29 cellular contexts compared by ENCODE assay signal in genomic region chr13:99263386-99263785, GRCh38. TPM values are rescaled to one million over a fixed set of nuclear protein-coding genes. Genes with fewer than 3 reads are reported as not detected.
DNase-seq lines count a peak whose midpoint lies in the region; ATAC-seq and TF ChIP-seq lines count a peak whose summit lies in the region.
"Had no signal": no experiment of that assay in that cellular context is flagged by ENCODE, and none has a peak within 500 bp of the region (broad histone marks: within the 10 kb centered on the region; RNA-seq: fewer than 3 reads in every experiment).

No MANE protein-coding gene starts in this region.

- intact Hi-C loops in psoas muscle (cut with DNase I): loop anchor here in 1 of 2 donors (5.0 kb wide), 1 partner anchor 36 kb away; no protein-coding TSS in a partner anchor

- H3K4me1 ChIP-seq in Karpas-422 (ENCODE audit: low read length) (peaks cover 97% of the 10 kb centered on the region), psoas muscle (peaks cover 45% of the 10 kb centered on the region)
- H3K4me1 ChIP-seq: ascending aorta, parathyroid adenoma had no signal

- ATAC-seq in activated naive CD8-positive, alpha-beta T cell treated with anti-CD3 and anti-CD28 coated beads, Interleukin-2, amount 50 U/mL, for 24 hours: no peak
- ATAC-seq in psoas muscle (peak; percentile 55 to 74 (median 68)), GM19035 (IDR thresholded peaks at IDR 0.05; ENCODE audit: unreplicated experiment) (no peak)
- ATAC-seq: left colon, Right ventricle myocardium inferior, sciatic nerve had no signal

- H3K27ac ChIP-seq in Karpas-422 (ENCODE audit: low read length) (peak overlapping the region; percentile 83), psoas muscle (peak overlapping the region; percentile 71)
- H3K27ac ChIP-seq: ascending aorta, parathyroid adenoma had no signal

- H3K36me3 ChIP-seq in Karpas-422 (ENCODE audit: insufficient read depth, low read length): 0 out of 2 replicates have a peak, but pooled peaks cover 3% of the 10 kb centered on the region
- H3K36me3 ChIP-seq in psoas muscle (ENCODE audit: insufficient read depth in 1 of 2, low read depth in 1 of 2): no peaks in the 10 kb centered on the region
- H3K36me3 ChIP-seq: ascending aorta had no signal

- DNase-seq in activated CD4-positive, alpha-beta T cell treated with anti-CD3 and anti-CD28 coated beads, Interleukin-2, amount 10 ng/mL, durations not matched to agents 7 days and 5 days: no peak
- DNase-seq in activated CD4-positive, alpha-beta T cell treated with anti-CD3 and anti-CD28 coated beads for 4 hours: no peak
- DNase-seq in Karpas-422 (no peak), psoas muscle (no peak), NCI-H2171 treated with DMSO at 0.1 percent for 48 hours (lab: John Stamatoyannopoulos, UW) (no peak), DMS53 treated with DMSO at 0.1 percent for 48 hours (lab: John Stamatoyannopoulos, UW; ENCODE audit: unreplicated experiment) (no peak)
- DNase-seq in activated naive CD8-positive, alpha-beta T cell treated with anti-CD3 and anti-CD28 coated beads, Interleukin-2, amount 50 U/mL, for 24 hours: no peak
- DNase-seq: activated CD4-positive, CD25-positive, alpha-beta regulatory T cell treated with anti-CD3 and anti-CD28 coated beads, Interleukin-2, amount 50 U/mL, for 72 hours; activated naive CD4-positive, alpha-beta T cell treated with Interleukin-2 at 50 U/mL for 16 hours; central memory CD4-positive, alpha-beta T cell; DMS 273 treated with DMSO at 0.1 percent for 48 hours; dorsolateral prefrontal cortex; HCEC 1CT; heart left ventricle; left colon; mesenchymal stem cell; NCI-H1048; NCI-H1930; NCI-H2227 treated with DMSO at 0.1 percent for 48 hours; nephron progenitor cell; OCI-M1; stimulated activated CD8-positive, alpha-beta memory T cell treated with anti-CD3 and anti-CD28 coated beads, Interleukin-4, amount 100 ng/mL, for 48 hours; substantia nigra had no signal

- no peaks in the 10 kb centered on the region for H3K9me3 Mint-ChIP-seq in activated CD4-positive, alpha-beta T cell treated with anti-CD3 and anti-CD28 coated beads, Interleukin-2, amount 10 ng/mL, durations not matched to agents 7 days and 5 days
- H3K9me3 Mint-ChIP-seq in activated naive CD8-positive, alpha-beta T cell treated with anti-CD3 and anti-CD28 coated beads, Interleukin-2, amount 50 U/mL, for 24 hours: no peaks in the 10 kb centered on the region
- H3K9me3 Mint-ChIP-seq: nephron progenitor cell had no signal

- CTCF ChIA-PET in activated CD4-positive, alpha-beta T cell treated with anti-CD3 and anti-CD28 coated beads, Interleukin-2, amount 10 ng/mL, durations not matched to agents 7 days and 5 days (lab: Charles Lee): interaction anchor here (1.0 to 5.9 kb wide), 3 partner anchors 12 to 87 kb away, joined by 3 to 41 read pairs (median 4); partner anchors contain the start of gene UBAC2

- no peak for TF ChIP-seq CTCF in psoas muscle (IDR thresholded peaks at IDR 0.05)

- peaks cover 70% of the 10 kb centered on the region for H3K4me1 Mint-ChIP-seq in activated CD4-positive, alpha-beta T cell treated with anti-CD3 and anti-CD28 coated beads, Interleukin-2, amount 10 ng/mL, durations not matched to agents 7 days and 5 days
- peaks cover 73% of the 10 kb centered on the region for H3K4me1 Mint-ChIP-seq in activated naive CD8-positive, alpha-beta T cell treated with anti-CD3 and anti-CD28 coated beads, Interleukin-2, amount 50 U/mL, for 24 hours

- H4K20me1 ChIP-seq in Karpas-422 (ENCODE audit: insufficient read depth, low read depth, low read length): peaks cover 11% of the 10 kb centered on the region; the same call in 1 of the 2 replicates

- H2AFZ ChIP-seq in Karpas-422 (ENCODE audit: low read length): no peak overlapping the region
- H2AFZ ChIP-seq: parathyroid adenoma had no signal

- H3K27me3 ChIP-seq in Karpas-422 (ENCODE audit: low read length) (no peaks in the 10 kb centered on the region), psoas muscle (ENCODE audit: insufficient read depth in 3 of 3, low read length in 2 of 3) (no peaks in the 10 kb centered on the region)
- H3K27me3 ChIP-seq: ascending aorta, dorsolateral prefrontal cortex, heart left ventricle had no signal

- H3K36me3 Mint-ChIP-seq in activated CD4-positive, alpha-beta T cell treated with anti-CD3 and anti-CD28 coated beads, Interleukin-2, amount 10 ng/mL, durations not matched to agents 7 days and 5 days (ENCODE audit: low read depth): peaks cover 25% of the 10 kb centered on the region
- peaks cover 18% of the 10 kb centered on the region for H3K36me3 Mint-ChIP-seq in activated naive CD8-positive, alpha-beta T cell treated with anti-CD3 and anti-CD28 coated beads, Interleukin-2, amount 50 U/mL, for 24 hours (ENCODE audit: low read depth)

- H3K4me2 ChIP-seq in Karpas-422 (ENCODE audit: low read depth, low read length, poor library complexity, severe bottlenecking): peak overlapping the region; percentile 46

- peaks cover 51% of the 10 kb centered on the region for H3K79me2 ChIP-seq in Karpas-422 (ENCODE audit: low read length)
- H3K79me2 ChIP-seq: parathyroid adenoma had no signal

- H3K27me3 Mint-ChIP-seq in activated CD4-positive, alpha-beta T cell treated with anti-CD3 and anti-CD28 coated beads, Interleukin-2, amount 10 ng/mL, durations not matched to agents 7 days and 5 days: no peaks in the 10 kb centered on the region
- H3K27me3 Mint-ChIP-seq in activated naive CD8-positive, alpha-beta T cell treated with anti-CD3 and anti-CD28 coated beads, Interleukin-2, amount 50 U/mL, for 24 hours: no peaks in the 10 kb centered on the region

- H3K9me3 ChIP-seq in Karpas-422 (ENCODE audit: low read length) (no peaks in the 10 kb centered on the region), psoas muscle (no peaks in the 10 kb centered on the region)
- H3K9me3 ChIP-seq: ascending aorta, heart left ventricle had no signal

- POLR2A ChIA-PET in activated CD4-positive, alpha-beta T cell treated with anti-CD3 and anti-CD28 coated beads, Interleukin-2, amount 10 ng/mL, durations not matched to agents 7 days and 5 days (lab: Charles Lee): no interaction called here

- no peak overlapping the region for H3K4me3 Mint-ChIP-seq in activated CD4-positive, alpha-beta T cell treated with anti-CD3 and anti-CD28 coated beads, Interleukin-2, amount 10 ng/mL, durations not matched to agents 7 days and 5 days
- no peak overlapping the region for H3K4me3 Mint-ChIP-seq in activated naive CD8-positive, alpha-beta T cell treated with anti-CD3 and anti-CD28 coated beads, Interleukin-2, amount 50 U/mL, for 24 hours
- H3K4me3 Mint-ChIP-seq: nephron progenitor cell had no signal

- no peaks in the 10 kb centered on the region for H3K9me2 ChIP-seq in Karpas-422 (replicated peaks; ENCODE audit: insufficient read depth, low read length)

- WGBS in psoas muscle, 3 donors: 30 to 40% (median 30%) methylated on average over 6 of the region's 6 CpGs

- no peak overlapping the region for H3K9ac ChIP-seq in Karpas-422 (ENCODE audit: low read length)
- H3K9ac ChIP-seq: parathyroid adenoma had no signal

- peak overlapping the region; percentile 52 for H3K27ac Mint-ChIP-seq in activated CD4-positive, alpha-beta T cell treated with anti-CD3 and anti-CD28 coated beads, Interleukin-2, amount 10 ng/mL, durations not matched to agents 7 days and 5 days
- H3K27ac Mint-ChIP-seq in activated naive CD8-positive, alpha-beta T cell treated with anti-CD3 and anti-CD28 coated beads, Interleukin-2, amount 50 U/mL, for 24 hours: peak overlapping the region; percentile 50

- peak overlapping the region; percentile 4; the same call in 1 of the 2 replicates for H3K4me3 ChIP-seq in Karpas-422 (ENCODE audit: low read length)
- no peak overlapping the region for H3K4me3 ChIP-seq in psoas muscle
- H3K4me3 ChIP-seq: ascending aorta, dorsolateral prefrontal cortex, heart left ventricle had no signal

RNA-seq across cellular contexts. Expression of gene GPR18, which starts 5.2 kb away (rescaled TPM):
- total RNA-seq in activated CD4-positive, alpha-beta T cell treated with anti-CD3 and anti-CD28 coated beads, Interleukin-2, amount 10 ng/mL, durations not matched to agents 7 days and 5 days: 10 to 100 TPM; 19.7 to 25.4 TPM
- total RNA-seq in Karpas-422 (2014; rRNA removed; shearing (Covaris generic); ENCODE audit: low replicate concordance): 45.4 and 126 TPM in 2 replicates
- total RNA-seq in psoas muscle: under 1 TPM in 1 of 4 donors, not detected in 3; 0.27 TPM
- under 1 TPM in 1 of 3 donors, not detected in 2; 0.01 TPM for polyA plus RNA-seq in psoas muscle
- total RNA-seq: ascending aorta, dorsolateral prefrontal cortex, Right ventricle myocardium inferior, sciatic nerve had no signal
- polyA plus RNA-seq: BJ had no signal

RNA-seq across cellular contexts. Expression of gene GPR183, which starts 43.8 kb away (rescaled TPM):
- 10 to 100 TPM; 41.4 to 45.1 TPM for total RNA-seq in activated CD4-positive, alpha-beta T cell treated with anti-CD3 and anti-CD28 coated beads, Interleukin-2, amount 10 ng/mL, durations not matched to agents 7 days and 5 days
- total RNA-seq in Karpas-422 (2014; rRNA removed; shearing (Covaris generic); ENCODE audit: low replicate concordance): 0.11 TPM in 1 of 2 replicates, not detected in the other
- total RNA-seq in psoas muscle: 1 to 10 TPM in 2 of 4 donors, under 1 TPM in 2; 0.80 to 1.4 (median 1.00) TPM
- polyA plus RNA-seq in psoas muscle: under 1 TPM; 0.67 to 0.69 (median 0.69) TPM

Comparison
In these comparisons a context has a peak if more than half of its experiments do, and no peak if none do; other contexts are left out.
1. ATAC-seq: peak in psoas muscle (4 of 4); none in activated naive CD8-positive, alpha-beta T cell treated with anti-CD3 and anti-CD28 coated beads, Interleukin-2, amount 50 U/mL, for 24 hours (single experiment) and GM19035 (single experiment).
2. RNA of gene GPR18, which starts 5.2 kb away (total RNA-seq): 45.4 to 126 TPM in Karpas-422 and 19.7 to 25.4 TPM in activated CD4-positive, alpha-beta T cell treated with anti-CD3 and anti-CD28 coated beads, Interleukin-2, amount 10 ng/mL, durations not matched to agents 7 days and 5 days; 0.27 TPM in psoas muscle; every median in the first group is over 10 times any median in the second.
3. RNA of gene GPR183, which starts 43.8 kb away (total RNA-seq): 41.4 to 45.1 TPM in activated CD4-positive, alpha-beta T cell treated with anti-CD3 and anti-CD28 coated beads, Interleukin-2, amount 10 ng/mL, durations not matched to agents 7 days and 5 days; 0.80 to 1.4 TPM in psoas muscle and 0.11 TPM in Karpas-422; every median in the first group is over 10 times any median in the second.